11 cellular contexts compared by ENCODE assay signal in the genomic region with DNA sequence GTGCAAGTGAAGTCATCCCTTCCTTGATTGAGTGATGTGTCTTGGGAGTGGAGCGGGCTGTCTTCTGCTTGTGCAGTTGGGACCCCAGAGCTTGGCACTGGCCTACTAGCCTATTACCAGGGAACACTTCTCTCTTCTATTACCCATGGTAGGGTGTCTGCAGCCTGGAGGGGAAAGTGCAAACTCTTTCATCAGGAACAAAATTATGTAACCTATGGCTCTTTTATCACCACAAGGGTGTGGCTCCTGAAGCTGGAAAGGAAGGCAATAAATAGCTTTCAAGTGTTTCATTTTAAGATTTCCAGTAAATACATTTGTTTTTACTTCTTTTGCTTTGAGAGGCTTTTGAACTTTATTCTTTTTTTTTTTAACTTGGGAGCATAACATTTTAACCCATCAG.
"Had no signal": no experiment of that assay in that cellular context is flagged by ENCODE, and none has a peak within 500 bp of the region (broad histone marks: within the 10 kb centered on the region; RNA-seq: fewer than 3 reads in every experiment).

No MANE protein-coding gene starts in this region.

- H3K4me3 ChIP-seq: adrenal gland, body of pancreas, testis had no signal

- H3K9me3 ChIP-seq: adrenal gland, body of pancreas, testis had no signal

- ATAC-seq: body of pancreas; effector memory CD8-positive, alpha-beta T cell; left lobe of liver had no signal

- H3K4me1 ChIP-seq: adrenal gland, body of pancreas, testis had no signal

- H3K27me3 ChIP-seq: adrenal gland, body of pancreas, testis had no signal

- H3K36me3 ChIP-seq: adrenal gland had no signal

- DNase-seq: activated CD4-positive, CD25-positive, alpha-beta regulatory T cell; activated naive CD4-positive, alpha-beta T cell treated with anti-CD3 and anti-CD28 coated beads, Interleukin-2, amount 50 U/mL, for 16 hours; adrenal gland; body of pancreas; effector memory CD8-positive, alpha-beta T cell; glutamatergic neuron; mesendoderm; stimulated activated CD4-positive, alpha-beta T cell treated with anti-CD3 and anti-CD28 coated beads, Interleukin-4, amount 100 ng/mL, for 1 hour; stimulated activated CD8-positive, alpha-beta memory T cell treated with anti-CD3 and anti-CD28 coated beads, Interleukin-4, amount 100 ng/mL, for 48 hours; testis had no signal

- H3K27ac ChIP-seq: adrenal gland, body of pancreas, testis had no signal
